Comparison of ENCODE assay signal across 7 cellular contexts in genomic region chr2:206442854-206443734, GRCh38. TPM values are rescaled to one million over a fixed set of nuclear protein-coding genes. Genes with fewer than 3 reads are reported as not detected.
DNase-seq lines count a peak whose midpoint lies in the region; ATAC-seq and TF ChIP-seq lines count a peak whose summit lies in the region.

Gene ADAM23, plus strand, starts transcription at chr2:206443532. Its CDS starts 335 bp downstream, at chr2:206443867.

- no peaks in the 10 kb centered on the region for H3K9me3 Mint-ChIP-seq in activated T-helper 1 cell treated with anti-CD3 and anti-CD28 coated beads, Interleukin-12 subunit alpha, Interleukin-12 subunit beta, Interleukin-2, Interleukin-4 antibody, amounts not matched to agents 30 ng/mL and 10 ng/mL and 1 ng/mL, durations not matched to agents 14 hours and 24 hours and 36 hours
- no peaks in the 10 kb centered on the region for H3K9me3 Mint-ChIP-seq in naive thymus-derived CD8-positive, alpha-beta T cell

- peaks cover 12% of the 10 kb centered on the region for H3K4me1 Mint-ChIP-seq in activated T-helper 1 cell treated with anti-CD3 and anti-CD28 coated beads, Interleukin-12 subunit alpha, Interleukin-12 subunit beta, Interleukin-2, Interleukin-4 antibody, amounts not matched to agents 30 ng/mL and 10 ng/mL and 1 ng/mL, durations not matched to agents 14 hours and 24 hours and 36 hours (ENCODE audit: low read depth)
- H3K4me1 Mint-ChIP-seq in naive thymus-derived CD8-positive, alpha-beta T cell, result peaks cover 8 to 23% (median 15%) of the 10 kb centered on the region in 4 donors

- H3K27ac Mint-ChIP-seq in activated T-helper 1 cell treated with anti-CD3 and anti-CD28 coated beads, Interleukin-12 subunit alpha, Interleukin-12 subunit beta, Interleukin-2, Interleukin-4 antibody, amounts not matched to agents 30 ng/mL and 10 ng/mL and 1 ng/mL, durations not matched to agents 14 hours and 24 hours and 36 hours, result peak within 1 kb of the TSS; percentile 73
- no peak within 1 kb of the TSS for H3K27ac Mint-ChIP-seq in naive thymus-derived CD8-positive, alpha-beta T cell

- H3K4me3 Mint-ChIP-seq in activated T-helper 1 cell treated with anti-CD3 and anti-CD28 coated beads, Interleukin-12 subunit alpha, Interleukin-12 subunit beta, Interleukin-2, Interleukin-4 antibody, amounts not matched to agents 30 ng/mL and 10 ng/mL and 1 ng/mL, durations not matched to agents 14 hours and 24 hours and 36 hours, result peak within 1 kb of the TSS; percentile 77
- peak within 1 kb of the TSS; percentile 65 to 85 (median 76) for H3K4me3 Mint-ChIP-seq in naive thymus-derived CD8-positive, alpha-beta T cell

- H3K36me3 Mint-ChIP-seq in activated T-helper 1 cell treated with anti-CD3 and anti-CD28 coated beads, Interleukin-12 subunit alpha, Interleukin-12 subunit beta, Interleukin-2, Interleukin-4 antibody, amounts not matched to agents 30 ng/mL and 10 ng/mL and 1 ng/mL, durations not matched to agents 14 hours and 24 hours and 36 hours (ENCODE audit: low read depth), result no peaks in the 10 kb centered on the region
- H3K36me3 Mint-ChIP-seq in naive thymus-derived CD8-positive, alpha-beta T cell, result no peaks in the 10 kb centered on the region

- intact Hi-C loops in activated T-helper 1 cell treated with anti-CD3 and anti-CD28 coated beads, Interleukin-12 subunit alpha, Interleukin-12 subunit beta, Interleukin-2, Interleukin-4 antibody, amounts not matched to agents 30 ng/mL and 10 ng/mL and 1 ng/mL, durations not matched to agents 14 hours and 24 hours and 36 hours (cut with micrococcal nuclease), result loop anchor here (5.0 to 10.0 kb wide), 3 partner anchors 171 to 322 kb away; partner anchors contain the start of genes FASTKD2, MDH1B and ZDBF2

- peak; percentile 66 for ATAC-seq in HG02885 (IDR thresholded peaks at IDR 0.05; ENCODE audit: poor library complexity, unreplicated experiment)
- ATAC-seq in naive thymus-derived CD8-positive, alpha-beta T cell, result peak; percentile 28 to 43

- H3K27me3 Mint-ChIP-seq in activated T-helper 1 cell treated with anti-CD3 and anti-CD28 coated beads, Interleukin-12 subunit alpha, Interleukin-12 subunit beta, Interleukin-2, Interleukin-4 antibody, amounts not matched to agents 30 ng/mL and 10 ng/mL and 1 ng/mL, durations not matched to agents 14 hours and 24 hours and 36 hours (ENCODE audit: insufficient read depth), result peaks cover 61% of the 10 kb centered on the region
- H3K27me3 Mint-ChIP-seq in naive thymus-derived CD8-positive, alpha-beta T cell, result peaks cover 45 to 81% (median 57%) of the 10 kb centered on the region in 5 donors

- peak; percentile 83 for DNase-seq in NCI-H69 (lab: John Stamatoyannopoulos, UW)
- DNase-seq in activated T-helper 1 cell treated with anti-CD3 and anti-CD28 coated beads, Interleukin-12 subunit alpha, Interleukin-12 subunit beta, Interleukin-2, Interleukin-4 antibody, amounts not matched to agents 30 ng/mL and 10 ng/mL and 1 ng/mL, durations not matched to agents 14 hours and 24 hours and 36 hours (ENCODE audit: low spot score), result peak; percentile 26
- peak; percentile 44 for DNase-seq in fibroblast of mammary gland (ENCODE audit: low read depth)
- DNase-seq in naive thymus-derived CD8-positive, alpha-beta T cell, result peak in 6 of 10 donors; percentile 2 to 65 (median 10)
- DNase-seq in superior temporal gyrus (ENCODE audit: extremely low spot score), result peak; percentile 80

- peak; percentile 5 for TF ChIP-seq CTCF in fibroblast of mammary gland (conservative IDR thresholded peaks at IDR 0.05; ENCODE audit: control insufficient read depth, insufficient read depth, low read depth, low read length)

- TF ChIP-seq POLR2A in GM15510 (IDR thresholded peaks at IDR 0.05; ENCODE audit: borderline replicate concordance, extremely low read depth, insufficient read length), result peak; percentile 53

- POLR2A ChIA-PET in naive thymus-derived CD8-positive, alpha-beta T cell (lab: Charles Lee), result no interaction called here

- peak within 1 kb of the TSS; percentile 60 for H3K4me3 ChIP-seq in fibroblast of mammary gland (ENCODE audit: control insufficient read depth, low read depth, low read length)

RNA-seq across cellular contexts. Expression of gene ADAM23, which starts in this region (rescaled TPM):
- 0.15 and 0.16 TPM in 2 replicates for total RNA-seq in activated T-helper 1 cell treated with anti-CD3 and anti-CD28 coated beads, Interleukin-12 subunit alpha, Interleukin-12 subunit beta, Interleukin-2, Interleukin-4 antibody, amounts not matched to agents 30 ng/mL and 10 ng/mL and 1 ng/mL, durations not matched to agents 14 hours and 24 hours and 36 hours
- total RNA-seq in naive thymus-derived CD8-positive, alpha-beta T cell, result under 1 TPM in 1 of 2 experiments, not detected in 1; 0.30 TPM
- polyA plus RNA-seq in naive thymus-derived CD8-positive, alpha-beta T cell, result under 1 TPM in 1 of 3 donors, not detected in 2; 0.10 TPM

Comparison
In these comparisons a context has a peak if more than half of its experiments do, and no peak if none do; other contexts are left out.
1. Peak in every context shown above with its lines: DNase-seq, ATAC-seq and H3K4me3 ChIP-seq.
2. Peak in DNase-seq in activated T-helper 1 cell treated with anti-CD3 and anti-CD28 coated beads, Interleukin-12 subunit alpha, Interleukin-12 subunit beta, Interleukin-2, Interleukin-4 antibody, amounts not matched to agents 30 ng/mL and 10 ng/mL and 1 ng/mL, durations not matched to agents 14 hours and 24 hours and 36 hours; RNA of the gene not detected or under 1 TPM.
3. Peak in DNase-seq and ATAC-seq in naive thymus-derived CD8-positive, alpha-beta T cell; RNA of the gene not detected or under 1 TPM.
4. DNase-seq: peak in every context shown above with its lines; median percentile 83 in NCI-H69; 80 in superior temporal gyrus; 44 in fibroblast of mammary gland; 26 in activated T-helper 1 cell treated with anti-CD3 and anti-CD28 coated beads, Interleukin-12 subunit alpha, Interleukin-12 subunit beta, Interleukin-2, Interleukin-4 antibody, amounts not matched to agents 30 ng/mL and 10 ng/mL and 1 ng/mL, durations not matched to agents 14 hours and 24 hours and 36 hours; 10 in naive thymus-derived CD8-positive, alpha-beta T cell.